In the genomic region with DNA sequence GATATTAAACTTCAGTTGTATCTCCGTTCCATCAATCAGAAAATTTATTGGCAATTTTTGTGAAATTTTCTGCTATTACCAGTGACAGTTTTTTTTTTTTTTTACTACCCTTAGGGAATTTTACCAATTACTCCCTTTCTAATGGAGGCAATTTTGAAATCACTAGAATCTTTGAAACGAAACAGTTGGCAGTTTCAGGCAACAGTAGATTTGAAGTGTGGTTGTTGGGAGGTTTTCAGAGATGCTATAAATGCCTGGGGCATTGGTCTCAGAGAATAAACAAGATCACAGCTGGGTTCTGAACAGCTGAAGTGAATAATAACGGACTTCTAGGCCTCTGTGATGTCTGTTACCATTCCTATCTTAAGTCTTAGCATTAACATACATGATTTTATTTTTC, we compare ENCODE assay signal across 1 cellular context.
TF ChIP-seq lines count a peak whose summit lies in the region.

No MANE protein-coding gene starts in this region.

TF ChIP-seq in SK-N-SH, 30 proteins besides CTCF, POLR2A, EP300 and RAD21 (continued from another document):
- TF ChIP-seq, protein P1, sequence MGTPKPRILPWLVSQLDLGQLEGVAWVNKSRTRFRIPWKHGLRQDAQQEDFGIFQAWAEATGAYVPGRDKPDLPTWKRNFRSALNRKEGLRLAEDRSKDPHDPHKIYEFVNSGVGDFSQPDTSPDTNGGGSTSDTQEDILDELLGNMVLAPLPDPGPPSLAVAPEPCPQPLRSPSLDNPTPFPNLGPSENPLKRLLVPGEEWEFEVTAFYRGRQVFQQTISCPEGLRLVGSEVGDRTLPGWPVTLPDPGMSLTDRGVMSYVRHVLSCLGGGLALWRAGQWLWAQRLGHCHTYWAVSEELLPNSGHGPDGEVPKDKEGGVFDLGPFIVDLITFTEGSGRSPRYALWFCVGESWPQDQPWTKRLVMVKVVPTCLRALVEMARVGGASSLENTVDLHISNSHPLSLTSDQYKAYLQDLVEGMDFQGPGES (IDR thresholded peaks at IDR 0.05; ENCODE audit: low read depth, low read length), result no peak
- TF ChIP-seq MEF2A (IDR thresholded peaks at IDR 0.05; ENCODE audit: borderline replicate concordance, low read depth) (no peak), FOXM1 (IDR thresholded peaks at IDR 0.05; ENCODE audit: low read depth) (no peak), FOSL2 (IDR thresholded peaks at IDR 0.05; ENCODE audit: borderline replicate concordance, low read depth) (no peak), RCOR1 (IDR thresholded peaks at IDR 0.05; ENCODE audit: low read length) (0 out of 2 replicates have a peak, but pooled peaks have one; percentile 21), TCF12 (IDR thresholded peaks at IDR 0.05) (no peak), POLR2AphosphoS5 (IDR thresholded peaks at IDR 0.05; ENCODE audit: low read depth, low read length) (no peak)
TF ChIP-seq in SK-N-SH: peak in this region for 4.
